In the genomic region with DNA sequence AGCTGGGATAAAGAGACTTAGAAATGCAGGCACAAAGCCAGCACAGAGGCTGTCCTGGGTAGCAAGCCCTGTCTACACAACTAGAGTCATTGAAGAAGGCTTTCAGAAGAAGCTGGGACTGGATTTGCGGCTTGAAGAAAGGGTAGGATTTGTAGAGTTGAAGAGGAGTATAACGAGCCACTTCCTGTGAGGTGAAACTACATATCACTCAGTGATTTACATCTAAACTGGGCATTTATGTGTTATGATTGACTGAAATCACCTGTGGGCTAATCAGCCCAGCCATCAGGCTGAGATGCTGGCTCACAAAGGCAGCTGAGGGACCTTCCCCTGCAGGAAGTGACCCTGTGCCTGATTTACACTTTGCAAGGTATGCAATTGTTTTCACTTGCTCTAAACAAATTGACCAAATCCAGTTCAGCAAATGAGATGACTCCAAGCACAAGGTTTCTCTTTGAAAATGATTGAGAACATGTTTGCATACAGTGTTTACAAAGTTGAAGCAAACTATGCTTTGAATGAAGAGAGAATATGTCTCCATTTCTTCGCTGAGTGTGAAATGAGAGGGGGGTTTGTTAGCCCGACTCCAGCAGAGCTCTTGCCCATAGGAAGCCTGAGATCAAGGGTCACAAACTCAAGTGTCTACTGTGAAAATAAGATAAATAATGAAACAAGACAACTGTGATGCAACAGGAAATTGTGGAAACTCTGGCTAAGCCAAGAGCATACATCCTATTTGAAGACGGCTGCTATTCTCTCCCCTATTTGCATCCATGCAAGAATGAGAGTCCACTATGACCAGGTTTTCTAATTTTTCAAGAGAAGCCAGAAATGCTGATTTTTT, we compare ENCODE assay signal across 1 cellular context.
TF ChIP-seq lines count a peak whose summit lies in the region.

No MANE protein-coding gene starts in this region.

TF ChIP-seq in HepG2, 621 proteins besides CTCF, POLR2A, EP300 and RAD21 (continued from another document and continues in another):
- peak; percentile 85; the same call in 1 of the 2 replicates for TF ChIP-seq GLI4 (CRISPR knock-in tag; IDR thresholded peaks at IDR 0.05; ENCODE audit: borderline replicate concordance)
- no peak for TF ChIP-seq MYNN (CRISPR knock-in tag; IDR thresholded peaks at IDR 0.05; ENCODE audit: low read depth)
- TF ChIP-seq, protein P1, sequence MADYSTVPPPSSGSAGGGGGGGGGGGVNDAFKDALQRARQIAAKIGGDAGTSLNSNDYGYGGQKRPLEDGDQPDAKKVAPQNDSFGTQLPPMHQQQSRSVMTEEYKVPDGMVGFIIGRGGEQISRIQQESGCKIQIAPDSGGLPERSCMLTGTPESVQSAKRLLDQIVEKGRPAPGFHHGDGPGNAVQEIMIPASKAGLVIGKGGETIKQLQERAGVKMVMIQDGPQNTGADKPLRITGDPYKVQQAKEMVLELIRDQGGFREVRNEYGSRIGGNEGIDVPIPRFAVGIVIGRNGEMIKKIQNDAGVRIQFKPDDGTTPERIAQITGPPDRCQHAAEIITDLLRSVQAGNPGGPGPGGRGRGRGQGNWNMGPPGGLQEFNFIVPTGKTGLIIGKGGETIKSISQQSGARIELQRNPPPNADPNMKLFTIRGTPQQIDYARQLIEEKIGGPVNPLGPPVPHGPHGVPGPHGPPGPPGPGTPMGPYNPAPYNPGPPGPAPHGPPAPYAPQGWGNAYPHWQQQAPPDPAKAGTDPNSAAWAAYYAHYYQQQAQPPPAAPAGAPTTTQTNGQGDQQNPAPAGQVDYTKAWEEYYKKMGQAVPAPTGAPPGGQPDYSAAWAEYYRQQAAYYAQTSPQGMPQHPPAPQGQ (CRISPR knock-in tag; IDR thresholded peaks at IDR 0.05; ENCODE audit: borderline replicate concordance), result peak; percentile 91; the same call in 1 of the 2 replicates
- peak; percentile 31; the same call in 1 of the 2 replicates for TF ChIP-seq PHF8 (CRISPR knock-in tag; IDR thresholded peaks at IDR 0.05)
- TF ChIP-seq ZNF34 (CRISPR knock-in tag; IDR thresholded peaks at IDR 0.05; ENCODE audit: borderline replicate concordance), result no peak; the same call in 1 of the 2 replicates
- TF ChIP-seq, protein P2, sequence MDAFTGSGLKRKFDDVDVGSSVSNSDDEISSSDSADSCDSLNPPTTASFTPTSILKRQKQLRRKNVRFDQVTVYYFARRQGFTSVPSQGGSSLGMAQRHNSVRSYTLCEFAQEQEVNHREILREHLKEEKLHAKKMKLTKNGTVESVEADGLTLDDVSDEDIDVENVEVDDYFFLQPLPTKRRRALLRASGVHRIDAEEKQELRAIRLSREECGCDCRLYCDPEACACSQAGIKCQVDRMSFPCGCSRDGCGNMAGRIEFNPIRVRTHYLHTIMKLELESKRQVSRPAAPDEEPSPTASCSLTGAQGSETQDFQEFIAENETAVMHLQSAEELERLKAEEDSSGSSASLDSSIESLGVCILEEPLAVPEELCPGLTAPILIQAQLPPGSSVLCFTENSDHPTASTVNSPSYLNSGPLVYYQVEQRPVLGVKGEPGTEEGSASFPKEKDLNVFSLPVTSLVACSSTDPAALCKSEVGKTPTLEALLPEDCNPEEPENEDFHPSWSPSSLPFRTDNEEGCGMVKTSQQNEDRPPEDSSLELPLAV (CRISPR knock-in tag; conservative IDR thresholded peaks at IDR 0.05; ENCODE audit: low read depth), result no peak
- TF ChIP-seq SMAD9 (CRISPR knock-in tag; IDR thresholded peaks at IDR 0.05), result no peak
- TF ChIP-seq, protein P3, sequence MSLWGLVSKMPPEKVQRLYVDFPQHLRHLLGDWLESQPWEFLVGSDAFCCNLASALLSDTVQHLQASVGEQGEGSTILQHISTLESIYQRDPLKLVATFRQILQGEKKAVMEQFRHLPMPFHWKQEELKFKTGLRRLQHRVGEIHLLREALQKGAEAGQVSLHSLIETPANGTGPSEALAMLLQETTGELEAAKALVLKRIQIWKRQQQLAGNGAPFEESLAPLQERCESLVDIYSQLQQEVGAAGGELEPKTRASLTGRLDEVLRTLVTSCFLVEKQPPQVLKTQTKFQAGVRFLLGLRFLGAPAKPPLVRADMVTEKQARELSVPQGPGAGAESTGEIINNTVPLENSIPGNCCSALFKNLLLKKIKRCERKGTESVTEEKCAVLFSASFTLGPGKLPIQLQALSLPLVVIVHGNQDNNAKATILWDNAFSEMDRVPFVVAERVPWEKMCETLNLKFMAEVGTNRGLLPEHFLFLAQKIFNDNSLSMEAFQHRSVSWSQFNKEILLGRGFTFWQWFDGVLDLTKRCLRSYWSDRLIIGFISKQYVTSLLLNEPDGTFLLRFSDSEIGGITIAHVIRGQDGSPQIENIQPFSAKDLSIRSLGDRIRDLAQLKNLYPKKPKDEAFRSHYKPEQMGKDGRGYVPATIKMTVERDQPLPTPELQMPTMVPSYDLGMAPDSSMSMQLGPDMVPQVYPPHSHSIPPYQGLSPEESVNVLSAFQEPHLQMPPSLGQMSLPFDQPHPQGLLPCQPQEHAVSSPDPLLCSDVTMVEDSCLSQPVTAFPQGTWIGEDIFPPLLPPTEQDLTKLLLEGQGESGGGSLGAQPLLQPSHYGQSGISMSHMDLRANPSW (CRISPR knock-in tag; IDR thresholded peaks at IDR 0.05; ENCODE audit: borderline replicate concordance), result peak; percentile 97
- peak; percentile 99 for TF ChIP-seq TCF7 (IDR thresholded peaks at IDR 0.05; ENCODE audit: low read depth)
- peak; percentile 97 for TF ChIP-seq PHF21A (CRISPR knock-in tag; IDR thresholded peaks at IDR 0.05)
- no peak for TF ChIP-seq ZNF530 (CRISPR knock-in tag; IDR thresholded peaks at IDR 0.05; ENCODE audit: low read depth)
- peak; percentile 95 for TF ChIP-seq ZMAT3 (CRISPR knock-in tag; conservative IDR thresholded peaks at IDR 0.05)
- no peak for TF ChIP-seq AGO2 (optimal IDR thresholded peaks at IDR 0.05; ENCODE audit: low read depth, low read length)
- peak; percentile 80 for TF ChIP-seq ZNF788 (CRISPR knock-in tag; IDR thresholded peaks at IDR 0.05; ENCODE audit: borderline replicate concordance)
- peak; percentile 83; the same call in 1 of the 2 replicates for TF ChIP-seq YEATS4 (CRISPR knock-in tag; IDR thresholded peaks at IDR 0.05; ENCODE audit: borderline replicate concordance)
- no peak for TF ChIP-seq PCBP2 (optimal IDR thresholded peaks at IDR 0.05; ENCODE audit: low read depth, low read length, poor library complexity, severe bottlenecking)
- TF ChIP-seq ZSCAN9 (CRISPR knock-in tag; IDR thresholded peaks at IDR 0.05; ENCODE audit: borderline replicate concordance), result peak; percentile 97
- no peak for TF ChIP-seq CBX2 (IDR thresholded peaks at IDR 0.05; ENCODE audit: low read depth, low read length)
- TF ChIP-seq CBX2 (CRISPR knock-in tag; IDR thresholded peaks at IDR 0.05; ENCODE audit: low read depth), result no peak; the same call in 1 of the 2 replicates
- TF ChIP-seq, protein P4, sequence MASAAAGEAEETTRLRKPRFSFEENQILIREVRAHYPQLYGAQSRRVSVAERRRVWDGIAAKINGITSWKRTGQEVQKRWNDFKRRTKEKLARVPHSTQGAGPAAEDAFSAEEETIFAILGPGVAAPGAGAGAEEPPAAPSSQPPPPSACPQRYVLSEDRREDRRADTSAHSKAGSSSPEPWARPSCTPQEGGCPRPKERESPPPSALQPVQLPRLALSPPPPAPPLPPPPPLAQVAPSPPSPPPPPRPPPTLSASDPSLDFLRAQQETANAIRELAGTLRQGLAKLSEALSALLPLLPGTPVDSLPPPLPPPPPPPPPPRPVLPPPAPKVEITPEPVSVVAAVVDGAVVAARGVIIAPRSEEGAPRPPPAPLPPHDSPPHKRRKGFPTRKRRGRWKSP (CRISPR knock-in tag; IDR thresholded peaks at IDR 0.05), result peak; percentile 82
- TF ChIP-seq ZNF709 (CRISPR knock-in tag; IDR thresholded peaks at IDR 0.05), result peak; percentile 89
- peak; percentile 76; the same call in 1 of the 2 replicates for TF ChIP-seq ZBTB8A (CRISPR knock-in tag; IDR thresholded peaks at IDR 0.05; ENCODE audit: borderline replicate concordance, low read depth)
- 0 out of 2 replicates have a peak, but pooled peaks have one; percentile 86 for TF ChIP-seq ZNF264 (CRISPR knock-in tag; IDR thresholded peaks at IDR 0.05)
- TF ChIP-seq, protein P5, sequence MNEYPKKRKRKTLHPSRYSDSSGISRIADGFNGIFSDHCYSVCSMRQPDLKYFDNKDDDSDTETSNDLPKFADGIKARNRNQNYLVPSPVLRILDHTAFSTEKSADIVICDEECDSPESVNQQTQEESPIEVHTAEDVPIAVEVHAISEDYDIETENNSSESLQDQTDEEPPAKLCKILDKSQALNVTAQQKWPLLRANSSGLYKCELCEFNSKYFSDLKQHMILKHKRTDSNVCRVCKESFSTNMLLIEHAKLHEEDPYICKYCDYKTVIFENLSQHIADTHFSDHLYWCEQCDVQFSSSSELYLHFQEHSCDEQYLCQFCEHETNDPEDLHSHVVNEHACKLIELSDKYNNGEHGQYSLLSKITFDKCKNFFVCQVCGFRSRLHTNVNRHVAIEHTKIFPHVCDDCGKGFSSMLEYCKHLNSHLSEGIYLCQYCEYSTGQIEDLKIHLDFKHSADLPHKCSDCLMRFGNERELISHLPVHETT (CRISPR knock-in tag; conservative IDR thresholded peaks at IDR 0.05), result no peak
- TF ChIP-seq ZBTB20 (CRISPR knock-in tag; IDR thresholded peaks at IDR 0.05; ENCODE audit: borderline replicate concordance, low read depth), result peak; percentile 99
- no peak for TF ChIP-seq NR3C1 (CRISPR knock-in tag; IDR thresholded peaks at IDR 0.05)
- TF ChIP-seq SRSF1 (optimal IDR thresholded peaks at IDR 0.05; ENCODE audit: low read depth, low read length), result no peak
- peak; percentile 88 for TF ChIP-seq CCDC6 (CRISPR knock-in tag; IDR thresholded peaks at IDR 0.05)
- peak; percentile 93 for TF ChIP-seq ZNF747 (CRISPR knock-in tag; IDR thresholded peaks at IDR 0.05; ENCODE audit: borderline replicate concordance)
- no peak for TF ChIP-seq SP1 (IDR thresholded peaks at IDR 0.05)
- TF ChIP-seq SP1 (CRISPR knock-in tag; IDR thresholded peaks at IDR 0.05), result peak; percentile 36
- no peak for TF ChIP-seq SP4 (CRISPR knock-in tag; IDR thresholded peaks at IDR 0.05)
- TF ChIP-seq ISX (CRISPR knock-in tag; conservative IDR thresholded peaks at IDR 0.05), result 0 out of 2 replicates have a peak, but pooled peaks have one; percentile 13
- TF ChIP-seq EEA1 (CRISPR knock-in tag; IDR thresholded peaks at IDR 0.05; ENCODE audit: borderline replicate concordance), result no peak
- no peak for TF ChIP-seq KLF15 (CRISPR knock-in tag; IDR thresholded peaks at IDR 0.05; ENCODE audit: borderline replicate concordance)
- TF ChIP-seq, protein P6, sequence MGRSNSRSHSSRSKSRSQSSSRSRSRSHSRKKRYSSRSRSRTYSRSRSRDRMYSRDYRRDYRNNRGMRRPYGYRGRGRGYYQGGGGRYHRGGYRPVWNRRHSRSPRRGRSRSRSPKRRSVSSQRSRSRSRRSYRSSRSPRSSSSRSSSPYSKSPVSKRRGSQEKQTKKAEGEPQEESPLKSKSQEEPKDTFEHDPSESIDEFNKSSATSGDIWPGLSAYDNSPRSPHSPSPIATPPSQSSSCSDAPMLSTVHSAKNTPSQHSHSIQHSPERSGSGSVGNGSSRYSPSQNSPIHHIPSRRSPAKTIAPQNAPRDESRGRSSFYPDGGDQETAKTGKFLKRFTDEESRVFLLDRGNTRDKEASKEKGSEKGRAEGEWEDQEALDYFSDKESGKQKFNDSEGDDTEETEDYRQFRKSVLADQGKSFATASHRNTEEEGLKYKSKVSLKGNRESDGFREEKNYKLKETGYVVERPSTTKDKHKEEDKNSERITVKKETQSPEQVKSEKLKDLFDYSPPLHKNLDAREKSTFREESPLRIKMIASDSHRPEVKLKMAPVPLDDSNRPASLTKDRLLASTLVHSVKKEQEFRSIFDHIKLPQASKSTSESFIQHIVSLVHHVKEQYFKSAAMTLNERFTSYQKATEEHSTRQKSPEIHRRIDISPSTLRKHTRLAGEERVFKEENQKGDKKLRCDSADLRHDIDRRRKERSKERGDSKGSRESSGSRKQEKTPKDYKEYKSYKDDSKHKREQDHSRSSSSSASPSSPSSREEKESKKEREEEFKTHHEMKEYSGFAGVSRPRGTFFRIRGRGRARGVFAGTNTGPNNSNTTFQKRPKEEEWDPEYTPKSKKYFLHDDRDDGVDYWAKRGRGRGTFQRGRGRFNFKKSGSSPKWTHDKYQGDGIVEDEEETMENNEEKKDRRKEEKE (IDR thresholded peaks at IDR 0.05), result no peak
- TF ChIP-seq KLF11 (CRISPR knock-in tag; IDR thresholded peaks at IDR 0.05), result peak; percentile 83; the same call in 1 of the 2 replicates
- peak; percentile 55; the same call in 1 of the 2 replicates for TF ChIP-seq ESRRA (CRISPR knock-in tag; IDR thresholded peaks at IDR 0.05; ENCODE audit: low read depth)
- TF ChIP-seq, protein P7, sequence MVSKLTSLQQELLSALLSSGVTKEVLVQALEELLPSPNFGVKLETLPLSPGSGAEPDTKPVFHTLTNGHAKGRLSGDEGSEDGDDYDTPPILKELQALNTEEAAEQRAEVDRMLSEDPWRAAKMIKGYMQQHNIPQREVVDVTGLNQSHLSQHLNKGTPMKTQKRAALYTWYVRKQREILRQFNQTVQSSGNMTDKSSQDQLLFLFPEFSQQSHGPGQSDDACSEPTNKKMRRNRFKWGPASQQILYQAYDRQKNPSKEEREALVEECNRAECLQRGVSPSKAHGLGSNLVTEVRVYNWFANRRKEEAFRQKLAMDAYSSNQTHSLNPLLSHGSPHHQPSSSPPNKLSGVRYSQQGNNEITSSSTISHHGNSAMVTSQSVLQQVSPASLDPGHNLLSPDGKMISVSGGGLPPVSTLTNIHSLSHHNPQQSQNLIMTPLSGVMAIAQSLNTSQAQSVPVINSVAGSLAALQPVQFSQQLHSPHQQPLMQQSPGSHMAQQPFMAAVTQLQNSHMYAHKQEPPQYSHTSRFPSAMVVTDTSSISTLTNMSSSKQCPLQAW (CRISPR knock-in tag; IDR thresholded peaks at IDR 0.05), result peak; percentile 87
- 0 out of 2 replicates have a peak, but pooled peaks have one; percentile 33 for TF ChIP-seq SIN3B (IDR thresholded peaks at IDR 0.05; ENCODE audit: low read length)
- no peak for TF ChIP-seq HNRNPH1 (optimal IDR thresholded peaks at IDR 0.05; ENCODE audit: low read depth, low read length)
- no peak for TF ChIP-seq ZNF260 (CRISPR knock-in tag; IDR thresholded peaks at IDR 0.05; ENCODE audit: borderline replicate concordance, low read depth)
- no peak; the same call in 1 of the 2 replicates for TF ChIP-seq ZNF510 (CRISPR knock-in tag; IDR thresholded peaks at IDR 0.05; ENCODE audit: low read depth)
- TF ChIP-seq, protein P8, sequence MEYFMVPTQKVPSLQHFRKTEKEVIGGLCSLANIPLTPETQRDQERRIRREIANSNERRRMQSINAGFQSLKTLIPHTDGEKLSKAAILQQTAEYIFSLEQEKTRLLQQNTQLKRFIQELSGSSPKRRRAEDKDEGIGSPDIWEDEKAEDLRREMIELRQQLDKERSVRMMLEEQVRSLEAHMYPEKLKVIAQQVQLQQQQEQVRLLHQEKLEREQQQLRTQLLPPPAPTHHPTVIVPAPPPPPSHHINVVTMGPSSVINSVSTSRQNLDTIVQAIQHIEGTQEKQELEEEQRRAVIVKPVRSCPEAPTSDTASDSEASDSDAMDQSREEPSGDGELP (IDR thresholded peaks at IDR 0.05; ENCODE audit: borderline replicate concordance, low read depth), result peak; percentile 92
- TF ChIP-seq JARID2 (CRISPR knock-in tag; IDR thresholded peaks at IDR 0.05; ENCODE audit: insufficient replicate concordance), result no peak
- TF ChIP-seq PLRG1 (conservative IDR thresholded peaks at IDR 0.05), result no peak
- no peak for TF ChIP-seq ZNF543 (CRISPR knock-in tag; IDR thresholded peaks at IDR 0.05)
- TF ChIP-seq GTF3A (CRISPR knock-in tag; conservative IDR thresholded peaks at IDR 0.05), result no peak
